ENCODE assay signal across 7 cellular contexts in the genomic region with DNA sequence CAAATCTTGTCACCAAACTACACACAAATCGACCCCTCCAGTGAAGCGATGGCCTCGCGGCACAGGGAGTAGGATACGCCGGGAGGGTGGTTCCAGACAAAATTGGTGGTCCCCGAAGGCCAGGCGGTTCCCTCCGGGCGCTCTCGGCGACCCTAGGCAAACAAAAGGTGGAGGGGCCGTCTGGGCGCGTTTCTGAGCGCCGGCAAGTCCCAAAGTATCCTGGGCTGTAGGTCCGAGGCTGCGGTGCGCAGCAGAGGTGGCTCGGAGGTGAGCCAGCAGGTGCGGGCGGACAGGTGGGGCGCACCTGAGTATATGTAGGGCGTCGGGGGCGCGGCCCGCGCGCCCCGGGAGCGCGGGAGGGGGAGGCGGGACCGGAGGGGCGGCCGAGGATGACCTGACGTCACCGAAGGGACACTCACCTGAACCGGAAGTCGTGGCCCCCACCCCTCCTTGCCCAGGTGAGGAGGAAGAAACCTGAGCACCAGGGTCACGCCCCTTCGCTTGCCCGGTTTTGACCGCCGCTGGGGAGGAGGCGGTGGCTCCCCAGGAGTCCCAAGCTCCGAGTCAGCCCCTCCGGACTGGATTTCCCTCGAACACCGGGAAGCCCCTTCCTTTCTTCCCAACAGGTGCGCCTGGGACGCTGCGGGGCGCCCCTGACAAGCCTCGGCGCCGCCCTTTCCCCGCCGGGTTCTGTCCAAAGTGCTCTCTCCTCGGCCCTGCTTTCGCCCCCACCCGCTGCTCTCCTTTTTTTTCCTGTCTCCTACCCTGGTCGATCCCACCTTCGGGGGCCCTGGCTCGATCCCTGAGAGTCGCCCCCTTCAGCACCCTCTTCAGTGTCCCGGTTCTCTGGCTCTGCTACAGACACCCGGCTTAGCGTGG. TPM values are rescaled to one million over a fixed set of nuclear protein-coding genes. Genes with fewer than 3 reads are reported as not detected.
DNase-seq lines count a peak whose midpoint lies in the region; TF ChIP-seq lines count a peak whose summit lies in the region.

A gene with protein sequence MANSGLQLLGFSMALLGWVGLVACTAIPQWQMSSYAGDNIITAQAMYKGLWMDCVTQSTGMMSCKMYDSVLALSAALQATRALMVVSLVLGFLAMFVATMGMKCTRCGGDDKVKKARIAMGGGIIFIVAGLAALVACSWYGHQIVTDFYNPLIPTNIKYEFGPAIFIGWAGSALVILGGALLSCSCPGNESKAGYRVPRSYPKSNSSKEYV (minus strand): TSS at position 287 of the 879 bp plus-strand sequence. CDS start 435 bp downstream, outside the sequence.

- H3K36me3 Mint-ChIP-seq in progenitor cell of endocrine pancreas (ENCODE audit: insufficient read depth): peaks cover 4% of the 10 kb centered on the region

- H3K9me3 Mint-ChIP-seq in progenitor cell of endocrine pancreas (ENCODE audit: low read depth): no peaks in the 10 kb centered on the region

- H3K27me3 ChIP-seq in OCI-LY3 (ENCODE audit: low read depth, low read length) (no peaks in the 10 kb centered on the region), fibroblast of lung (ENCODE audit: control insufficient read depth, insufficient read depth, low read length) (no peaks in the 10 kb centered on the region)

- H3K4me1 Mint-ChIP-seq in progenitor cell of endocrine pancreas (ENCODE audit: low read depth): peaks cover 36% of the 10 kb centered on the region

- no peaks in the 10 kb centered on the region for H3K79me2 ChIP-seq in OCI-LY3 (ENCODE audit: low read length)
- no peaks in the 10 kb centered on the region for H3K79me2 ChIP-seq in fibroblast of lung (ENCODE audit: control insufficient read depth, insufficient read depth, low read length)

- peak within 1 kb of the TSS; percentile 99 for H3K4me3 Mint-ChIP-seq in progenitor cell of endocrine pancreas (ENCODE audit: low read depth)

- CTCF ChIA-PET in HEK293 (lab: Yijun Ruan, JAX): no interaction called here

- DNase-seq in fibroblast of lung (ENCODE audit: low read depth in 2 of 2) (no peak), progenitor cell of endocrine pancreas (ENCODE audit: low spot score, unreplicated experiment) (peak; percentile 86), anterior cingulate cortex (lab: John Stamatoyannopoulos, UW) (no peak)
- no peak for DNase-seq in stimulated activated CD4-positive, alpha-beta T cell treated with anti-CD3 and anti-CD28 coated beads, Interleukin-2, amount 100 ng/mL, for 24 hours
- no peak for DNase-seq in effector CD8-positive, alpha-beta T cell (lab: John Stamatoyannopoulos, UW)

- H3K27ac Mint-ChIP-seq in progenitor cell of endocrine pancreas: peak within 1 kb of the TSS; percentile 99

- no peaks in the 10 kb centered on the region for H3K27me3 Mint-ChIP-seq in progenitor cell of endocrine pancreas

- POLR2A ChIA-PET in HEK293 (lab: Yijun Ruan, JAX): interaction anchor here (1.0 to 1.2 kb wide), 2 partner anchors 28 to 38 kb away, joined by 3 read pairs; a partner anchor contains a TSS

- peak within 1 kb of the TSS; percentile 48 for H3K4me2 ChIP-seq in OCI-LY3 (ENCODE audit: low read length)
- H3K4me2 ChIP-seq in fibroblast of lung (ENCODE audit: extremely low read depth, insufficient read depth, low read length): peak within 1 kb of the TSS; percentile 80

- H3K4me3 ChIP-seq in HEK293 (ENCODE audit: low read depth, low read length) (peak within 1 kb of the TSS; percentile 40), OCI-LY3 (ENCODE audit: low read length) (0 out of 2 replicates have a peak within 1 kb of the TSS, but pooled peaks have one; percentile 26), fibroblast of lung (replicated peaks in 1 of 4; ENCODE audit: control extremely low read depth in 1 of 4, insufficient read depth in 1 of 4, low read depth in 3 of 4, low read length in 4 of 4) (peak within 1 kb of the TSS in 2 of 4 experiments; percentile 4 to 32)

- H3K36me3 ChIP-seq in HEK293 (ENCODE audit: control insufficient read depth in 2 of 2, insufficient read depth in 1 of 2, low read length in 2 of 2) (peaks cover 8 to 31% of the 10 kb centered on the region in 2 experiments; a peak in 2 of 3 replicates), OCI-LY3 (replicated peaks; ENCODE audit: low read depth, low read length) (no peaks in the 10 kb centered on the region), fibroblast of lung (ENCODE audit: control insufficient read depth, insufficient read depth, low read length) (no peaks in the 10 kb centered on the region)

- no peak within 1 kb of the TSS for H3K9ac ChIP-seq in OCI-LY3 (ENCODE audit: low read length)
- H3K9ac ChIP-seq in fibroblast of lung (ENCODE audit: insufficient read depth, low read length): no peak within 1 kb of the TSS

- H4K20me1 ChIP-seq in OCI-LY3 (ENCODE audit: insufficient read depth, low read length) (no peaks in the 10 kb centered on the region), fibroblast of lung (ENCODE audit: control insufficient read depth, extremely low read depth, insufficient read depth, low read length) (no peaks in the 10 kb centered on the region)

- H3K27ac ChIP-seq in HEK293 (ENCODE audit: extremely low read depth, low read depth, low read length) (peak within 1 kb of the TSS; percentile 80), OCI-LY3 (ENCODE audit: low read length) (no peak within 1 kb of the TSS), fibroblast of lung (ENCODE audit: insufficient read depth, low read length) (no peak within 1 kb of the TSS)

- H3K9me3 ChIP-seq in HEK293 (ENCODE audit: control insufficient read depth, insufficient read depth, low read depth, low read length) (no peaks in the 10 kb centered on the region), OCI-LY3 (ENCODE audit: insufficient read depth, low read length) (no peaks in the 10 kb centered on the region), fibroblast of lung (ENCODE audit: control insufficient read depth, insufficient read depth, low read depth, low read length) (no peaks in the 10 kb centered on the region)

- no peak for TF ChIP-seq CTCF in HEK293 (tag by site-specific recombination; IDR thresholded peaks at IDR 0.05)
- no peak for TF ChIP-seq CTCF in OCI-LY3 (IDR thresholded peaks at IDR 0.05; ENCODE audit: low read depth, low read length)
- no peak for TF ChIP-seq CTCF in fibroblast of lung (conservative IDR thresholded peaks at IDR 0.05 in 1 of 2, IDR thresholded peaks at IDR 0.05 in 1 of 2; ENCODE audit: low read depth in 1 of 2, low read length in 2 of 2)
- peak; percentile 49 for TF ChIP-seq CTCF in progenitor cell of endocrine pancreas (IDR thresholded peaks at IDR 0.05; ENCODE audit: unreplicated experiment)

- H2AFZ ChIP-seq in OCI-LY3 (ENCODE audit: low read depth, low read length) (peak within 1 kb of the TSS; percentile 40; the same call in 1 of the 2 replicates), fibroblast of lung (ENCODE audit: low read length) (peak within 1 kb of the TSS; percentile 86)

- H3K4me1 ChIP-seq in HEK293 (ENCODE audit: control insufficient read depth, insufficient read depth, low read length): peaks cover 18% of the 10 kb centered on the region
- H3K4me1 ChIP-seq in OCI-LY3 (ENCODE audit: low read length): 0 out of 2 replicates have a peak, but pooled peaks cover 2% of the 10 kb centered on the region
- peaks cover 3% of the 10 kb centered on the region for H3K4me1 ChIP-seq in fibroblast of lung (ENCODE audit: control insufficient read depth, extremely low read depth, insufficient read depth, low read length)

TF ChIP-seq in HEK293, 187 proteins besides CTCF, POLR2A, EP300 and RAD21:
- TF ChIP-seq PRDM1 (tag by site-specific recombination; IDR thresholded peaks at IDR 0.05): no peak
- TF ChIP-seq, protein P1, sequence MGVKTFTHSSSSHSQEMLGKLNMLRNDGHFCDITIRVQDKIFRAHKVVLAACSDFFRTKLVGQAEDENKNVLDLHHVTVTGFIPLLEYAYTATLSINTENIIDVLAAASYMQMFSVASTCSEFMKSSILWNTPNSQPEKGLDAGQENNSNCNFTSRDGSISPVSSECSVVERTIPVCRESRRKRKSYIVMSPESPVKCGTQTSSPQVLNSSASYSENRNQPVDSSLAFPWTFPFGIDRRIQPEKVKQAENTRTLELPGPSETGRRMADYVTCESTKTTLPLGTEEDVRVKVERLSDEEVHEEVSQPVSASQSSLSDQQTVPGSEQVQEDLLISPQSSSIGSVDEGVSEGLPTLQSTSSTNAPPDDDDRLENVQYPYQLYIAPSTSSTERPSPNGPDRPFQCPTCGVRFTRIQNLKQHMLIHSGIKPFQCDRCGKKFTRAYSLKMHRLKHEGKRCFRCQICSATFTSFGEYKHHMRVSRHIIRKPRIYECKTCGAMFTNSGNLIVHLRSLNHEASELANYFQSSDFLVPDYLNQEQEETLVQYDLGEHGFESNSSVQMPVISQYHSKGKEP (tag by site-specific recombination; IDR thresholded peaks at IDR 0.05): no peak
- peak; percentile 32; the same call in 1 of the 2 replicates for TF ChIP-seq GLIS2 (tag by site-specific recombination; IDR thresholded peaks at IDR 0.05)
- TF ChIP-seq, protein P2, sequence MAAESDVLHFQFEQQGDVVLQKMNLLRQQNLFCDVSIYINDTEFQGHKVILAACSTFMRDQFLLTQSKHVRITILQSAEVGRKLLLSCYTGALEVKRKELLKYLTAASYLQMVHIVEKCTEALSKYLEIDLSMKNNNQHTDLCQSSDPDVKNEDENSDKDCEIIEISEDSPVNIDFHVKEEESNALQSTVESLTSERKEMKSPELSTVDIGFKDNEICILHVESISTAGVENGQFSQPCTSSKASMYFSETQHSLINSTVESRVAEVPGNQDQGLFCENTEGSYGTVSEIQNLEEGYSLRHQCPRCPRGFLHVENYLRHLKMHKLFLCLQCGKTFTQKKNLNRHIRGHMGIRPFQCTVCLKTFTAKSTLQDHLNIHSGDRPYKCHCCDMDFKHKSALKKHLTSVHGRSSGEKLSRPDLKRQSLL (tag by site-specific recombination; IDR thresholded peaks at IDR 0.05): no peak

RNA-seq across cellular contexts. Expression of the gene that starts here (rescaled TPM):
- total RNA-seq in fibroblast of lung (2.6 and 17.2 TPM in 2 replicates), progenitor cell of endocrine pancreas (137 and 147 TPM in 2 replicates)
- polyA plus RNA-seq in fibroblast of lung: 1.0 and 2.3 TPM in 2 replicates
- 1.2 and 3.3 TPM in 2 replicates for polyA plus RNA-seq in fibroblast of lung (2012)
- polyA minus RNA-seq in fibroblast of lung (ENCODE audit: low replicate concordance): 0.63 and 1.8 TPM in 2 replicates
